ENCODE assay signal across 22 cellular contexts in genomic region chr12:132364348-132364902, GRCh38. TPM values are rescaled to one million over a fixed set of nuclear protein-coding genes. Genes with fewer than 3 reads are reported as not detected.
A peak's percentile ranks its signal among the peaks of the same experiment; 100 is the strongest.
DNase-seq lines count a peak whose midpoint lies in the region; ATAC-seq and TF ChIP-seq lines count a peak whose summit lies in the region.
"Had no signal": no experiment of that assay in that cellular context is flagged by ENCODE, and none has a peak within 500 bp of the region (broad histone marks: within the 10 kb centered on the region; RNA-seq: fewer than 3 reads in every experiment).

No MANE protein-coding gene starts in this region.

- no peak overlapping the region for H2BK12ac ChIP-seq in neuronal stem cell (ENCODE audit: low read length)

- H4K20me1 ChIP-seq in BLaER1 treated with 17β-estradiol and CSF1 and Interleukin-3, amounts not matched to agents 10 nM and 100 nM = peaks cover 0 to 16% (median 0%) of the 10 kb centered on the region in 11 experiments; a peak in 4 of 22 replicates

- WGBS in neuronal stem cell (ENCODE audit: extremely low coverage in 2 of 2, insufficient read length in 2 of 2, insufficient replicate concordance in 1 of 2), 2 donors = no CpG with 5 or more reads among the region's 15 CpGs

- H3K36me3 ChIP-seq in BLaER1 treated with 17β-estradiol and CSF1 and Interleukin-3, amounts not matched to agents 10 nM and 100 nM = no peaks in the 10 kb centered on the region
- no peaks in the 10 kb centered on the region for H3K36me3 ChIP-seq in neuronal stem cell (replicated peaks in 1 of 2; ENCODE audit: control insufficient read depth in 2 of 2, insufficient read depth in 2 of 2, low read length in 2 of 2)
- H3K36me3 ChIP-seq: Peyer's patch had no signal

- peak overlapping the region in 1 of 11 experiments; percentile 33; a peak in 1 of 22 replicates for H3K9ac ChIP-seq in BLaER1 treated with 17β-estradiol and CSF1 and Interleukin-3, amounts not matched to agents 10 nM and 100 nM
- no peak overlapping the region for H3K9ac ChIP-seq in neuronal stem cell (ENCODE audit: low read depth, low read length, poor library complexity)

- H3K23ac ChIP-seq in neuronal stem cell (ENCODE audit: low read depth, low read length, poor library complexity) = peak overlapping the region; percentile 60

- H3K9me3 ChIP-seq in BLaER1 treated with 17β-estradiol and CSF1 and Interleukin-3, amounts not matched to agents 10 nM and 100 nM (replicated peaks in 1 of 11) = peaks cover 0 to 5% (median 0%) of the 10 kb centered on the region in 11 experiments; a peak in 1 of 22 replicates
- no peaks in the 10 kb centered on the region for H3K9me3 ChIP-seq in neuronal stem cell (replicated peaks in 1 of 2; ENCODE audit: control insufficient read depth in 2 of 2, insufficient read depth in 1 of 2, low read depth in 1 of 2, low read length in 2 of 2)
- H3K9me3 ChIP-seq: Peyer's patch had no signal

- peaks cover 22 to 66% (median 48%) of the 10 kb centered on the region in 10 experiments for H3K4me1 ChIP-seq in BLaER1 treated with 17β-estradiol and CSF1 and Interleukin-3, amounts not matched to agents 10 nM and 100 nM
- peaks cover 5 to 7% of the 10 kb centered on the region in 2 donors for H3K4me1 ChIP-seq in neuronal stem cell (ENCODE audit: control insufficient read depth in 2 of 2, insufficient read depth in 1 of 2, low read depth in 1 of 2, low read length in 2 of 2)
- H3K4me1 ChIP-seq: Peyer's patch had no signal

- H2AK5ac ChIP-seq in neuronal stem cell (ENCODE audit: low read depth, low read length) = no peak overlapping the region

- no peak overlapping the region for H3K14ac ChIP-seq in neuronal stem cell (ENCODE audit: low read length)

- H3K4me2 ChIP-seq in BLaER1 treated with 17β-estradiol and CSF1 and Interleukin-3, amounts not matched to agents 10 nM and 100 nM = peak overlapping the region; percentile 45 to 69 (median 62)
- H3K4me2 ChIP-seq in neuronal stem cell (ENCODE audit: insufficient read depth, low read length, poor library complexity, severe bottlenecking) = no peak overlapping the region

- no peaks in the 10 kb centered on the region for H3K4me1 Mint-ChIP-seq in chondrocyte (ENCODE audit: low read depth)

- H3K27ac ChIP-seq in BLaER1 treated with 17β-estradiol and CSF1 and Interleukin-3, amounts not matched to agents 10 nM and 100 nM = peak overlapping the region in 3 of 11 experiments; percentile 2 to 40 (median 4); a peak in 2 of 22 replicates
- H3K27ac ChIP-seq in neuronal stem cell (replicated peaks; ENCODE audit: low read length) = no peak overlapping the region
- H3K27ac ChIP-seq: Peyer's patch had no signal

- H3K79me1 ChIP-seq in neuronal stem cell (ENCODE audit: low read depth, low read length) = peaks cover 1% of the 10 kb centered on the region

- no peak overlapping the region for H2AFZ ChIP-seq in neuronal stem cell (ENCODE audit: low read length)

- no peak overlapping the region for H3K27ac Mint-ChIP-seq in chondrocyte (ENCODE audit: unreplicated experiment)
- H3K27ac Mint-ChIP-seq: CD4-positive, alpha-beta T cell had no signal

- peaks cover 21% of the 10 kb centered on the region for H3K27me3 Mint-ChIP-seq in chondrocyte (ENCODE audit: low read depth)

- no peaks in the 10 kb centered on the region for H3K36me3 Mint-ChIP-seq in chondrocyte (ENCODE audit: low read depth)

- no peak for ATAC-seq in HG03439 (IDR thresholded peaks at IDR 0.05; ENCODE audit: unreplicated experiment)
- no peak for ATAC-seq in GM19463 (IDR thresholded peaks at IDR 0.05; ENCODE audit: unreplicated experiment)
- no peak for ATAC-seq in GM21360 (IDR thresholded peaks at IDR 0.05; ENCODE audit: unreplicated experiment)
- ATAC-seq in HG02885 (IDR thresholded peaks at IDR 0.05; ENCODE audit: poor library complexity, unreplicated experiment) = no peak
- ATAC-seq: K562, SK-N-SH treated with all-trans-retinoic acid at 6 μM for 48 hours had no signal

- DNase-seq in MV-4-11 (lab: John Stamatoyannopoulos, UW) = peak; percentile 77
- peak; percentile 38 for DNase-seq in chondrocyte (ENCODE audit: low spot score)
- DNase-seq in neuronal stem cell (ENCODE audit: low spot score) = no peak
- DNase-seq: AML-193; CD4-positive, alpha-beta T cell; COR-L47; DMS79; NCI-H1694; NCI-H2081; NCI-H2171; NCI-H345; NCI-H524; NCI-H774 had no signal

- no peak overlapping the region for H3K4me3 ChIP-seq in BLaER1 treated with 17β-estradiol and CSF1 and Interleukin-3, amounts not matched to agents 10 nM and 100 nM
- H3K4me3 ChIP-seq in neuronal stem cell (ENCODE audit: low read length in 2 of 2) = no peak overlapping the region
- H3K4me3 ChIP-seq: K562, Peyer's patch had no signal

- no peak overlapping the region for H3K4me3 Mint-ChIP-seq in chondrocyte (ENCODE audit: unreplicated experiment)
- H3K4me3 Mint-ChIP-seq: CD4-positive, alpha-beta T cell had no signal

- no peak overlapping the region for H4K8ac ChIP-seq in neuronal stem cell (ENCODE audit: low read depth, low read length)

- no peak overlapping the region for H2BK5ac ChIP-seq in neuronal stem cell (ENCODE audit: low read length)

- H3K18ac ChIP-seq in neuronal stem cell (ENCODE audit: low read length) = peak overlapping the region; percentile 55

- H3K27me3 ChIP-seq in BLaER1 treated with 17β-estradiol and CSF1 and Interleukin-3, amounts not matched to agents 10 nM and 100 nM = peaks cover 0 to 13% (median 0%) of the 10 kb centered on the region in 11 experiments; a peak in 6 of 22 replicates
- no peaks in the 10 kb centered on the region for H3K27me3 ChIP-seq in neuronal stem cell (ENCODE audit: control insufficient read depth in 3 of 3, insufficient read depth in 3 of 3, low read depth in 1 of 3, low read length in 3 of 3)
- H3K27me3 ChIP-seq: Peyer's patch had no signal

- H4K91ac ChIP-seq in neuronal stem cell (ENCODE audit: low read depth, low read length, poor library complexity) = no peak overlapping the region

- H2BK15ac ChIP-seq in neuronal stem cell (ENCODE audit: low read length) = no peak overlapping the region

- no peaks in the 10 kb centered on the region for H3K9me3 Mint-ChIP-seq in chondrocyte (ENCODE audit: low read depth)
- H3K9me3 Mint-ChIP-seq: CD4-positive, alpha-beta T cell had no signal

- H3K4ac ChIP-seq in neuronal stem cell (ENCODE audit: low read length) = no peak overlapping the region

- H2BK120ac ChIP-seq in neuronal stem cell (ENCODE audit: low read depth, low read length) = no peak overlapping the region

- TF ChIP-seq CTCF in chondrocyte (IDR thresholded peaks at IDR 0.05) = no peak

RNA-seq across cellular contexts. Expression of gene GALNT9, which starts 35.0 kb away (rescaled TPM):
- total RNA-seq in chondrocyte = 0.15 to 0.29 TPM in 2 of 3 replicates, not detected in the other
- 0.13 TPM for polyA plus RNA-seq in neuronal stem cell (2013, experiment 1 of 2)
- polyA plus RNA-seq in neuronal stem cell (2013, experiment 2 of 2) = 0.14 TPM
- total RNA-seq: CD4-positive, alpha-beta T cell; K562; Peyer's patch had no signal
- polyA plus RNA-seq: AG04450, K562 had no signal
